15 cellular contexts compared by ENCODE assay signal in the genomic region with DNA sequence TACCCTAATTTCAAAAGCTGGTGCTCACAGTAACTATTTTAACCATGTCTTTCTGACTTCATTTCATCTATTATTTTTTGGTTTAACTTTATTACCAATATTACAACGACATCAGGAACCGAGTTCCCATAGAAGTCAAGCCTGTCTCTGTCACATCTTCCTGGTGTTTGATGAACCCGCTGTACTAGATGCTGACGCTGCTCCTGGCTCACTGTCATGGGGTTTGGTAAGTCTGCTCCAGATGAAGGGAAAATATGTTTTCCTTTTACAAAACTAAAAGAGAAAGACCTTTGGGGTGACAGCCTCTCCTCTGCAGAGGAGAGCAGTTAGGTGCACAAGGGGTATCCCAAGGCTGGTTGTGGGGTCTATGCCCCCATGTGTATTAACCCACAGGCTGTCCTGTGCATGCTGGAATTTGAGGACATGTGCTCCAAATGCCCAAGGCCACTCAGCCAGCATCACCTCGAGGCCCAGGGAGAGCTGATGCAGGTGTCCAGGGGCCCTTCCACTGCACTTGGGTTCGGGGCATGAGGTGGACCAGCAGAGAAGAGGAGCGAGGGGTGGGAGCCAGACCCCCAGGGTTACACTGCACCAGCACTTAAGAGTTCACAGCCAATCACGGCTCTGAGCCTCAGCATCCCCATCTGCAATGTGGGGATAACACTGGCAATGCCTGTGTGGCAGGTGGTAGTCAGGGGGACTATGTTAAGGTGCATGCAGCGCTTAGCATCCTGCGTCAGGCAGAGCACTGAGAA.
A peak's percentile ranks its signal among the peaks of the same experiment; 100 is the strongest.
DNase-seq lines count a peak whose midpoint lies in the region; ATAC-seq and TF ChIP-seq lines count a peak whose summit lies in the region.
"Had no signal": no experiment of that assay in that cellular context is flagged by ENCODE, and none has a peak within 500 bp of the region (broad histone marks: within the 10 kb centered on the region; RNA-seq: fewer than 3 reads in every experiment).

No MANE protein-coding gene starts in this region.

- intact Hi-C loops in OCI-LY7 (cut with micrococcal nuclease; ENCODE audit: unreplicated experiment): no loop called here
- intact Hi-C loops in esophagus muscularis mucosa (cut with DNase I): no loop called here

- no peaks in the 10 kb centered on the region for H3K9me2 ChIP-seq in OCI-LY7 (ENCODE audit: insufficient read depth, low read length)

- TF ChIP-seq CTCF in OCI-LY7 (conservative IDR thresholded peaks at IDR 0.05; ENCODE audit: low read length) (no peak), esophagus muscularis mucosa (IDR thresholded peaks at IDR 0.05) (no peak)

- no peaks in the 10 kb centered on the region for H3K36me3 Mint-ChIP-seq in stimulated activated effector memory CD8-positive, alpha-beta T cell treated with anti-CD3 and anti-CD28 coated beads, Interleukin-12 subunit alpha, Interleukin-12 subunit beta, amount 100 ng/mL, for 72 hours

- TF ChIP-seq EP300 in esophagus muscularis mucosa (IDR thresholded peaks at IDR 0.05): no peak

- H3K27me3 ChIP-seq in BLaER1 (no peaks in the 10 kb centered on the region), esophagus muscularis mucosa (no peaks in the 10 kb centered on the region)
- H3K27me3 ChIP-seq: BE2C, MG63 had no signal

- TF ChIP-seq POLR2A in esophagus muscularis mucosa (IDR thresholded peaks at IDR 0.05; ENCODE audit: low read depth): no peak

- H4K20me1 ChIP-seq in BLaER1 (no peaks in the 10 kb centered on the region), OCI-LY7 (ENCODE audit: insufficient read depth, low read length) (no peaks in the 10 kb centered on the region)

- POLR2A ChIA-PET in OCI-LY7 (lab: Charles Lee): interaction anchor here (0.6 to 2.8 kb wide), 2 partner anchors 11 to 33 kb away, joined by 5 to 10 read pairs; no protein-coding TSS in a partner anchor

- H3K36me3 ChIP-seq in BLaER1 (no peaks in the 10 kb centered on the region), OCI-LY7 (ENCODE audit: insufficient read depth, low read length) (no peaks in the 10 kb centered on the region), esophagus muscularis mucosa (no peaks in the 10 kb centered on the region)
- H3K36me3 ChIP-seq: BE2C, MG63 had no signal

- CTCF ChIA-PET in OCI-LY7 (lab: Charles Lee; ENCODE audit: unreplicated experiment): no interaction called here

- H3K4me1 ChIP-seq in BLaER1 (peaks cover 100% of the 10 kb centered on the region), OCI-LY7 (ENCODE audit: insufficient read depth, low read length, poor library complexity, severe bottlenecking) (peaks cover 61% of the 10 kb centered on the region), esophagus muscularis mucosa (peaks cover 17 to 67% (median 56%) of the 10 kb centered on the region in 4 donors)
- H3K4me1 ChIP-seq: BE2C had no signal

- no peaks in the 10 kb centered on the region for H3K9me3 Mint-ChIP-seq in stimulated activated effector memory CD8-positive, alpha-beta T cell treated with anti-CD3 and anti-CD28 coated beads, Interleukin-12 subunit alpha, Interleukin-12 subunit beta, amount 100 ng/mL, for 72 hours

- H3K4me1 Mint-ChIP-seq in stimulated activated effector memory CD8-positive, alpha-beta T cell treated with anti-CD3 and anti-CD28 coated beads, Interleukin-12 subunit alpha, Interleukin-12 subunit beta, amount 100 ng/mL, for 72 hours: peaks cover 25% of the 10 kb centered on the region

- no peaks in the 10 kb centered on the region for H3K79me2 ChIP-seq in OCI-LY7 (ENCODE audit: insufficient read depth, low read depth, low read length)

- peak overlapping the region; percentile 58 for H3K27ac ChIP-seq in BLaER1
- no peak overlapping the region for H3K27ac ChIP-seq in OCI-LY7 (ENCODE audit: low read depth, low read length, poor library complexity, severe bottlenecking)
- no peak overlapping the region for H3K27ac ChIP-seq in esophagus muscularis mucosa (replicated peaks in 1 of 4)

- H3K4me2 ChIP-seq in BLaER1 (peak overlapping the region; percentile 94), OCI-LY7 (ENCODE audit: low read length) (no peak overlapping the region)

- no peak overlapping the region for H3K4me3 Mint-ChIP-seq in stimulated activated effector memory CD8-positive, alpha-beta T cell treated with anti-CD3 and anti-CD28 coated beads, Interleukin-12 subunit alpha, Interleukin-12 subunit beta, amount 100 ng/mL, for 72 hours

- 96% methylated on average over 7 of the region's 10 CpGs for WGBS in esophagus muscularis mucosa

- no peak for DNase-seq in OCI-LY7 (ENCODE audit: low spot score)
- DNase-seq in esophagus muscularis mucosa (ENCODE audit: extremely low spot score): peak; percentile 64
- DNase-seq in stimulated activated effector memory CD8-positive, alpha-beta T cell treated with anti-CD3 and anti-CD28 coated beads, Interleukin-12 subunit alpha, Interleukin-12 subunit beta, amount 100 ng/mL, for 72 hours (ENCODE audit: low spot score in 2 of 2): no peak
- no peak for DNase-seq in stimulated activated CD8-positive, alpha-beta memory T cell treated with anti-CD3 and anti-CD28 coated beads, Interleukin-4, amount 100 ng/mL, for 48 hours
- no peak for DNase-seq in T1000 (lab: John Stamatoyannopoulos, UW)
- DNase-seq: ACHN, BE2C, DMS 273 treated with DMSO at 0.1 percent for 48 hours, MG63, NCI-H1092 treated with DMSO at 0.1 percent for 48 hours, NCI-H1694 treated with DMSO at 0.1 percent for 48 hours, NCI-H748 treated with DMSO at 0.1 percent for 48 hours had no signal

- peak overlapping the region; percentile 56 for H3K27ac Mint-ChIP-seq in stimulated activated effector memory CD8-positive, alpha-beta T cell treated with anti-CD3 and anti-CD28 coated beads, Interleukin-12 subunit alpha, Interleukin-12 subunit beta, amount 100 ng/mL, for 72 hours

- ATAC-seq in stimulated activated effector memory CD8-positive, alpha-beta T cell treated with anti-CD3 and anti-CD28 coated beads, Interleukin-12 subunit alpha, Interleukin-12 subunit beta, amount 100 ng/mL, for 72 hours: no peak
- no peak for ATAC-seq in GM19397 (IDR thresholded peaks at IDR 0.05; ENCODE audit: unreplicated experiment)
- ATAC-seq: Panc1 had no signal

- peak overlapping the region; percentile 63 for H3K4me3 ChIP-seq in BLaER1
- no peak overlapping the region for H3K4me3 ChIP-seq in OCI-LY7 (ENCODE audit: low read depth, low read length, poor library complexity, severe bottlenecking)
- no peak overlapping the region for H3K4me3 ChIP-seq in esophagus muscularis mucosa
- H3K4me3 ChIP-seq: MG63 had no signal

- H3K9me3 ChIP-seq in BLaER1 (no peaks in the 10 kb centered on the region), OCI-LY7 (ENCODE audit: low read length) (no peaks in the 10 kb centered on the region), esophagus muscularis mucosa (no peaks in the 10 kb centered on the region)
- H3K9me3 ChIP-seq: BE2C, MG63 had no signal

- H2AFZ ChIP-seq in OCI-LY7 (ENCODE audit: low read length): 0 out of 2 replicates have a peak overlapping the region, but pooled peaks have one; percentile 32

- H3K9ac ChIP-seq in BLaER1: peak overlapping the region; percentile 67; the same call in 1 of the 2 replicates

- no TSS peak for BruUV-seq in OCI-LY7 (replicated peaks; lab: Mats Ljungman, UMichigan)
